In the genomic region with DNA sequence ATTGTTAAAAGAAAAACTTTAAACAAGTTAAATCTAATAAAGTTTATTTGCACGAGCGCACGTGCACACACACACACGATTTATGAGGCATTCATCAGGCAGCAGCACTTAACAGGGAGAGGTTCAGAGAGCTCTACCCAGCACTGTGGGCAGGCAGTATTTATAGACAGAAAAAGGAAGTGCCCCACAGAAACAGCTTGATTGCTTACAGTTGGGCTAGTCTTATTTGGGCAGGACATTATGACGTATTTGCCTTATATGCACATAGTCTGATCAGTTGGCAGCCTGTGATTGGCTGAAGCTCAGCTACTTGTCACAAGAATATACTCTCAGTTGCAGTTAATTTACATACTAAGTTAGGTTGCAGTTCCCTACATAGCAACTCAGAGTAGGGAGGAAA, we compare ENCODE assay signal across 7 cellular contexts. TPM values are rescaled to one million over a fixed set of nuclear protein-coding genes. Genes with fewer than 3 reads are reported as not detected.
A peak's percentile ranks its signal among the peaks of the same experiment; 100 is the strongest.
DNase-seq lines count a peak whose midpoint lies in the region; ATAC-seq and TF ChIP-seq lines count a peak whose summit lies in the region.

No MANE protein-coding gene starts in this region.

- peaks cover 24% of the 10 kb centered on the region for H3K4me1 Mint-ChIP-seq in activated naive CD8-positive, alpha-beta T cell treated with anti-CD3 and anti-CD28 coated beads, Interleukin-2, amount 10 ng/mL, durations not matched to agents 7 days and 5 days
- H3K4me1 Mint-ChIP-seq in osteocyte (ENCODE audit: unreplicated experiment): peaks cover 20% of the 10 kb centered on the region

- H3K27ac Mint-ChIP-seq in activated naive CD8-positive, alpha-beta T cell treated with anti-CD3 and anti-CD28 coated beads, Interleukin-2, amount 10 ng/mL, durations not matched to agents 7 days and 5 days: peak overlapping the region; percentile 93
- H3K27ac Mint-ChIP-seq in osteocyte (ENCODE audit: unreplicated experiment): peak overlapping the region; percentile 89

- POLR2A ChIA-PET in activated naive CD8-positive, alpha-beta T cell treated with anti-CD3 and anti-CD28 coated beads, Interleukin-2, amount 10 ng/mL, durations not matched to agents 7 days and 5 days (lab: Charles Lee): no interaction called here

- H3K36me3 Mint-ChIP-seq in activated naive CD8-positive, alpha-beta T cell treated with anti-CD3 and anti-CD28 coated beads, Interleukin-2, amount 10 ng/mL, durations not matched to agents 7 days and 5 days: peaks cover 12% of the 10 kb centered on the region
- no peaks in the 10 kb centered on the region for H3K36me3 Mint-ChIP-seq in osteocyte (ENCODE audit: unreplicated experiment)

- H3K4me3 Mint-ChIP-seq in activated naive CD8-positive, alpha-beta T cell treated with anti-CD3 and anti-CD28 coated beads, Interleukin-2, amount 10 ng/mL, durations not matched to agents 7 days and 5 days: no peak overlapping the region
- H3K4me3 Mint-ChIP-seq in osteocyte (ENCODE audit: unreplicated experiment): peak overlapping the region; percentile 91

- TF ChIP-seq CTCF in LNCaP clone FGC (IDR thresholded peaks at IDR 0.05; ENCODE audit: control insufficient read depth, extremely low read depth, insufficient read depth) (no peak), osteocyte (IDR thresholded peaks at IDR 0.05) (no peak)

- DNase-seq in LNCaP clone FGC (ENCODE audit: low read depth) (peak; percentile 21), osteocyte (ENCODE audit: extremely low spot score, unreplicated experiment) (no peak), GM19240 (ENCODE audit: insufficient read length, low spot score) (no peak), activated gamma-delta T cell (lab: John Stamatoyannopoulos, UW) (no peak)
- no peak for DNase-seq in activated naive CD8-positive, alpha-beta T cell treated with anti-CD3 and anti-CD28 coated beads, Interleukin-2, amount 10 ng/mL, durations not matched to agents 7 days and 5 days

- H3K9me3 Mint-ChIP-seq in activated naive CD8-positive, alpha-beta T cell treated with anti-CD3 and anti-CD28 coated beads, Interleukin-2, amount 10 ng/mL, durations not matched to agents 7 days and 5 days: no peaks in the 10 kb centered on the region
- no peaks in the 10 kb centered on the region for H3K9me3 Mint-ChIP-seq in osteocyte (ENCODE audit: unreplicated experiment)

- H3K4me3 ChIP-seq in LNCaP clone FGC (ENCODE audit: low read depth, low read length): no peak overlapping the region

- no peaks in the 10 kb centered on the region for H3K27me3 Mint-ChIP-seq in activated naive CD8-positive, alpha-beta T cell treated with anti-CD3 and anti-CD28 coated beads, Interleukin-2, amount 10 ng/mL, durations not matched to agents 7 days and 5 days
- H3K27me3 Mint-ChIP-seq in osteocyte (ENCODE audit: unreplicated experiment): peaks cover 16% of the 10 kb centered on the region

- ATAC-seq in GM18517 (IDR thresholded peaks at IDR 0.05; ENCODE audit: unreplicated experiment): peak; percentile 34
- no peak for ATAC-seq in activated naive CD8-positive, alpha-beta T cell treated with anti-CD3 and anti-CD28 coated beads, Interleukin-2, amount 10 ng/mL, durations not matched to agents 7 days and 5 days (ENCODE audit: low read depth)
- ATAC-seq in HG02938 (IDR thresholded peaks at IDR 0.05; ENCODE audit: unreplicated experiment): no peak

RNA-seq across cellular contexts. Expression of a gene that starts 1.2 kb away (rescaled TPM):
- 10 to 100 TPM; 20.8 to 22.3 TPM for total RNA-seq in activated naive CD8-positive, alpha-beta T cell treated with anti-CD3 and anti-CD28 coated beads, Interleukin-2, amount 10 ng/mL, durations not matched to agents 7 days and 5 days
- 10.0 and 11.1 TPM in 2 replicates for total RNA-seq in osteocyte
